In genomic region chr9:133589454-133590227, GRCh38 we compare ENCODE assay signal across 8 cellular contexts. TPM values are rescaled to one million over a fixed set of nuclear protein-coding genes. Genes with fewer than 3 reads are reported as not detected.
A peak's percentile ranks its signal among the peaks of the same experiment; 100 is the strongest.
DNase-seq lines count a peak whose midpoint lies in the region; ATAC-seq, FAIRE-seq and TF ChIP-seq lines count a peak whose summit lies in the region.

No MANE protein-coding gene starts in this region.

- no peaks in the 10 kb centered on the region for H3K9me3 ChIP-seq in HepG2 (ENCODE audit: low read length)

- TF ChIP-seq RAD21 in HepG2 (CRISPR knock-in tag; IDR thresholded peaks at IDR 0.05) = peak; percentile 41

- H3K27ac Mint-ChIP-seq in HFFc6 = no peak overlapping the region
- H3K27ac Mint-ChIP-seq in activated T-cell treated with anti-CD3 and anti-CD28 coated beads, Interleukin-2, amount 50 U/mL, for 24 hours = no peak overlapping the region

- peaks cover 14 to 71% of the 10 kb centered on the region in 2 experiments for H3K27me3 ChIP-seq in HepG2 (ENCODE audit: control insufficient read depth in 1 of 2, insufficient read depth in 2 of 2, low read length in 2 of 2)

- no peak overlapping the region for H3K4me2 ChIP-seq in HepG2 (ENCODE audit: low read depth, low read length)

- DNase-seq in 8988T (peak; percentile 52), HFFc6 (no peak), HepG2 (ENCODE audit: low spot score) (no peak), ACHN (no peak), GF-D8 (lab: John Stamatoyannopoulos, UW) (no peak), SKM-1 treated with dmso at 0.1 percent for 144 hours (lab: John Stamatoyannopoulos, UW; ENCODE audit: unreplicated experiment) (no peak)
- peak; percentile 64 for DNase-seq in activated T-cell treated with anti-CD3 and anti-CD28 coated beads, Interleukin-2, amount 50 U/mL, for 24 hours

- TF ChIP-seq EP300 in HepG2 (IDR thresholded peaks at IDR 0.05; ENCODE audit: low read depth in 2 of 2, low read length in 2 of 2) (no peak), HepG2 (CRISPR knock-in tag; IDR thresholded peaks at IDR 0.05; ENCODE audit: borderline replicate concordance) (no peak)

- no peak overlapping the region for H2AFZ ChIP-seq in HepG2 (ENCODE audit: low read length)

- 66% methylated on average over 4 of the region's 19 CpGs for WGBS in HepG2 (ENCODE audit: low lambda C conversion rate)

- H3K27me3 Mint-ChIP-seq in HFFc6 (ENCODE audit: insufficient read depth) = peaks cover 16% of the 10 kb centered on the region
- peaks cover 22% of the 10 kb centered on the region for H3K27me3 Mint-ChIP-seq in activated T-cell treated with anti-CD3 and anti-CD28 coated beads, Interleukin-2, amount 50 U/mL, for 24 hours

- in situ Hi-C loops in HepG2 (cut with HindIII; ENCODE audit: extremely low pct_ligation_motif_present, low pct_unique_long_range_greater_than_20kb) (no loop called here), ACHN (cut with HindIII; ENCODE audit: low pct_ligation_motif_present, low pct_unique_long_range_greater_than_20kb, low sequenced_read_pairs) (no loop called here)

- POLR2A ChIA-PET in HepG2 (lab: Yijun Ruan, JAX) = no interaction called here

- no peak for TF ChIP-seq POLR2A in HepG2 (IDR thresholded peaks at IDR 0.05; ENCODE audit: insufficient read depth in 1 of 2, low read depth in 2 of 2, low read length in 2 of 2)

- BruUV-seq in HepG2 (replicated peaks; lab: Mats Ljungman, UMichigan) = no TSS peak

- no peak for ATAC-seq in HepG2
- ATAC-seq in HG03108 (IDR thresholded peaks at IDR 0.05; ENCODE audit: unreplicated experiment) = no peak

- no peak overlapping the region for H3K27ac ChIP-seq in HepG2 (ENCODE audit: extremely low read length, insufficient read depth, low read length)

- no peak for FAIRE-seq in HepG2 (lab: Jason Lieb, UNC)

- H3K9me3 Mint-ChIP-seq in HFFc6 = peaks cover 5% of the 10 kb centered on the region
- H3K9me3 Mint-ChIP-seq in activated T-cell treated with anti-CD3 and anti-CD28 coated beads, Interleukin-2, amount 50 U/mL, for 24 hours = peaks cover 3% of the 10 kb centered on the region

- H3K4me3 ChIP-seq in HepG2 (replicated peaks in 1 of 3; ENCODE audit: insufficient read depth in 1 of 3, low read depth in 2 of 3, low read length in 3 of 3) = no peak overlapping the region

- TF ChIP-seq CTCF in HFFc6 (IDR thresholded peaks at IDR 0.05) = peak; percentile 75
- peak; percentile 75 for TF ChIP-seq CTCF in HepG2 (CRISPR knock-in tag; IDR thresholded peaks at IDR 0.05)

- H3K4me3 Mint-ChIP-seq in HFFc6 = no peak overlapping the region
- H3K4me3 Mint-ChIP-seq in activated T-cell treated with anti-CD3 and anti-CD28 coated beads, Interleukin-2, amount 50 U/mL, for 24 hours = no peak overlapping the region

- 0 out of 2 replicates have a peak, but pooled peaks cover under 1% of the 10 kb centered on the region for H3K4me1 Mint-ChIP-seq in HFFc6 (ENCODE audit: low read depth)
- H3K4me1 Mint-ChIP-seq in activated T-cell treated with anti-CD3 and anti-CD28 coated beads, Interleukin-2, amount 50 U/mL, for 24 hours (ENCODE audit: low read depth) = no peaks in the 10 kb centered on the region

- CTCF ChIA-PET in HepG2 (lab: Yijun Ruan, JAX; ENCODE audit: low intra/inter-chr PET ratio, low total read pairs) = no interaction called here

- no peaks in the 10 kb centered on the region for H3K4me1 ChIP-seq in HepG2 (ENCODE audit: insufficient read depth, low read length)

- H3K36me3 ChIP-seq in HepG2 (replicated peaks in 1 of 2; ENCODE audit: control insufficient read depth in 1 of 2, insufficient read depth in 2 of 2, low read length in 2 of 2) = no peaks in the 10 kb centered on the region

- no peak overlapping the region for H3K9ac ChIP-seq in HepG2 (ENCODE audit: insufficient read depth, low read depth, low read length)

- no peaks in the 10 kb centered on the region for H3K79me2 ChIP-seq in HepG2 (ENCODE audit: insufficient read depth, low read length)

- no peaks in the 10 kb centered on the region for H4K20me1 ChIP-seq in HepG2 (ENCODE audit: insufficient read depth, low read length)

- intact Hi-C loops in HepG2 (cut with micrococcal nuclease; ENCODE audit: unreplicated experiment) = loop anchor here (5.0 kb wide), 1 partner anchor 138 kb away; no protein-coding TSS in a partner anchor

- H3K36me3 Mint-ChIP-seq in HFFc6 (ENCODE audit: low read depth) = no peaks in the 10 kb centered on the region; the same call in 1 of the 2 replicates
- H3K36me3 Mint-ChIP-seq in activated T-cell treated with anti-CD3 and anti-CD28 coated beads, Interleukin-2, amount 50 U/mL, for 24 hours (ENCODE audit: low read depth) = no peaks in the 10 kb centered on the region

RNA-seq across cellular contexts. Expression of gene FAM163B, which starts 19.5 kb away (rescaled TPM):
- not detected for total RNA-seq in HFFc6 (2021; fragmentation: NEBNext Ultra II Directional; extraction: Animal tissue kit (Norgen Biotek cat#: 25700))
- not detected in 2 replicates for total RNA-seq in HepG2 (2016; rRNA removed; fragmentation: Illumina TruSeq; extraction: Trizol)
- total RNA-seq in HepG2 (2016; cell fraction: cytosol; rRNA removed; fragmentation: Illumina TruSeq; extraction: Trizol; ENCODE audit: low read depth) = not detected in 2 replicates
- not detected in 2 replicates for total RNA-seq in HepG2 (2016; cell fraction: insoluble cytoplasmic fraction; rRNA removed; fragmentation: Illumina TruSeq; extraction: Trizol)
- not detected in 2 replicates for total RNA-seq in HepG2 (2016; cell fraction: membrane; rRNA removed; fragmentation: Illumina TruSeq; extraction: Trizol)
- not detected in 2 replicates for total RNA-seq in HepG2 (2016; cell fraction: nucleus; rRNA removed; fragmentation: Illumina TruSeq; extraction: Trizol)
- polyA plus RNA-seq in HepG2 (2011; rRNA removed) = not detected in 2 replicates
- not detected in 2 replicates for polyA plus RNA-seq in HepG2 (2011; cell fraction: cytosol; rRNA removed)
- not detected in 2 replicates for polyA plus RNA-seq in HepG2 (2011; cell fraction: nucleus; rRNA removed)
- not detected in 2 replicates for polyA plus RNA-seq in HepG2 (2012)
- polyA plus RNA-seq in HepG2 (2016; cell fraction: cytosol; fragmentation: Illumina TruSeq; extraction: Trizol; ENCODE audit: low read depth) = not detected in 2 replicates
- not detected in 2 replicates for polyA plus RNA-seq in HepG2 (2016; cell fraction: insoluble cytoplasmic fraction; fragmentation: Illumina TruSeq; extraction: Trizol; ENCODE audit: low read depth)
- polyA plus RNA-seq in HepG2 (2016; cell fraction: membrane; fragmentation: Illumina TruSeq; extraction: Trizol; ENCODE audit: low read depth) = not detected in 2 replicates
- polyA plus RNA-seq in HepG2 (2016; cell fraction: nucleus; fragmentation: Illumina TruSeq; extraction: Trizol; ENCODE audit: insufficient read depth, low read depth) = not detected in 2 replicates
- polyA minus RNA-seq in HepG2 (2011; rRNA and poly(A)+ RNA removed; ENCODE audit: low replicate concordance) = not detected in 2 replicates
- polyA minus RNA-seq in HepG2 (2011; cell fraction: cytosol; rRNA and poly(A)+ RNA removed) = not detected in 2 replicates
- polyA minus RNA-seq in HepG2 (2011; cell fraction: nucleus; rRNA and poly(A)+ RNA removed) = not detected in 2 replicates

RNA-seq across cellular contexts. Expression of gene DBH, which starts 46.5 kb away (rescaled TPM):
- total RNA-seq in HFFc6 (2021; fragmentation: NEBNext Ultra II Directional; extraction: Animal tissue kit (Norgen Biotek cat#: 25700)) = not detected
- not detected in 2 replicates for total RNA-seq in HepG2 (2016; rRNA removed; fragmentation: Illumina TruSeq; extraction: Trizol)
- not detected in 2 replicates for total RNA-seq in HepG2 (2016; cell fraction: cytosol; rRNA removed; fragmentation: Illumina TruSeq; extraction: Trizol; ENCODE audit: low read depth)
- not detected in 2 replicates for total RNA-seq in HepG2 (2016; cell fraction: insoluble cytoplasmic fraction; rRNA removed; fragmentation: Illumina TruSeq; extraction: Trizol)
- total RNA-seq in HepG2 (2016; cell fraction: membrane; rRNA removed; fragmentation: Illumina TruSeq; extraction: Trizol) = not detected in 2 replicates
- not detected in 2 replicates for total RNA-seq in HepG2 (2016; cell fraction: nucleus; rRNA removed; fragmentation: Illumina TruSeq; extraction: Trizol)
- polyA plus RNA-seq in HepG2 (2011; rRNA removed) = not detected in 2 replicates
- not detected in 2 replicates for polyA plus RNA-seq in HepG2 (2011; cell fraction: cytosol; rRNA removed)
- polyA plus RNA-seq in HepG2 (2011; cell fraction: nucleus; rRNA removed) = not detected in 2 replicates
- polyA plus RNA-seq in HepG2 (2012) = 1.5 and 1.6 TPM in 2 replicates
- polyA plus RNA-seq in HepG2 (2016; cell fraction: cytosol; fragmentation: Illumina TruSeq; extraction: Trizol; ENCODE audit: low read depth) = not detected in 2 replicates
- polyA plus RNA-seq in HepG2 (2016; cell fraction: insoluble cytoplasmic fraction; fragmentation: Illumina TruSeq; extraction: Trizol; ENCODE audit: low read depth) = not detected in 2 replicates
- not detected in 2 replicates for polyA plus RNA-seq in HepG2 (2016; cell fraction: membrane; fragmentation: Illumina TruSeq; extraction: Trizol; ENCODE audit: low read depth)
- polyA plus RNA-seq in HepG2 (2016; cell fraction: nucleus; fragmentation: Illumina TruSeq; extraction: Trizol; ENCODE audit: insufficient read depth, low read depth) = not detected in 2 replicates
- polyA minus RNA-seq in HepG2 (2011; rRNA and poly(A)+ RNA removed; ENCODE audit: low replicate concordance) = not detected in 2 replicates
- not detected in 2 replicates for polyA minus RNA-seq in HepG2 (2011; cell fraction: cytosol; rRNA and poly(A)+ RNA removed)
- not detected in 2 replicates for polyA minus RNA-seq in HepG2 (2011; cell fraction: nucleus; rRNA and poly(A)+ RNA removed)

RNA-seq across cellular contexts. Expression of gene ADAMTSL2, which starts 55.1 kb away (rescaled TPM):
- total RNA-seq in HFFc6 (2021; fragmentation: NEBNext Ultra II Directional; extraction: Animal tissue kit (Norgen Biotek cat#: 25700)) = under 1 TPM in 3 of 6 experiments, not detected in 3; 0.05 to 0.07 (median 0.06) TPM
- total RNA-seq in HepG2 (2016; rRNA removed; fragmentation: Illumina TruSeq; extraction: Trizol) = 1.0 and 3.8 TPM in 2 replicates
- 0.35 and 0.61 TPM in 2 replicates for total RNA-seq in HepG2 (2016; cell fraction: cytosol; rRNA removed; fragmentation: Illumina TruSeq; extraction: Trizol; ENCODE audit: low read depth)
- total RNA-seq in HepG2 (2016; cell fraction: insoluble cytoplasmic fraction; rRNA removed; fragmentation: Illumina TruSeq; extraction: Trizol) = 0.86 and 3.7 TPM in 2 replicates
- 0.99 and 1.1 TPM in 2 replicates for total RNA-seq in HepG2 (2016; cell fraction: membrane; rRNA removed; fragmentation: Illumina TruSeq; extraction: Trizol)
- 3.9 and 4.8 TPM in 2 replicates for total RNA-seq in HepG2 (2016; cell fraction: nucleus; rRNA removed; fragmentation: Illumina TruSeq; extraction: Trizol)
- polyA plus RNA-seq in HepG2 (2011; rRNA removed) = 1.8 and 1.9 TPM in 2 replicates
- 1.2 and 1.7 TPM in 2 replicates for polyA plus RNA-seq in HepG2 (2011; cell fraction: cytosol; rRNA removed)
- 4.8 and 6.6 TPM in 2 replicates for polyA plus RNA-seq in HepG2 (2011; cell fraction: nucleus; rRNA removed)
- 0.43 and 1.1 TPM in 2 replicates for polyA plus RNA-seq in HepG2 (2012)
- polyA plus RNA-seq in HepG2 (2016; cell fraction: cytosol; fragmentation: Illumina TruSeq; extraction: Trizol; ENCODE audit: low read depth) = 0.33 and 0.43 TPM in 2 replicates
- polyA plus RNA-seq in HepG2 (2016; cell fraction: insoluble cytoplasmic fraction; fragmentation: Illumina TruSeq; extraction: Trizol; ENCODE audit: low read depth) = 0.77 and 1.1 TPM in 2 replicates
- polyA plus RNA-seq in HepG2 (2016; cell fraction: membrane; fragmentation: Illumina TruSeq; extraction: Trizol; ENCODE audit: low read depth) = 0.61 and 0.78 TPM in 2 replicates
- 6.6 and 7.1 TPM in 2 replicates for polyA plus RNA-seq in HepG2 (2016; cell fraction: nucleus; fragmentation: Illumina TruSeq; extraction: Trizol; ENCODE audit: insufficient read depth, low read depth)
- 4.1 TPM in 1 of 2 replicates, not detected in the other for polyA minus RNA-seq in HepG2 (2011; rRNA and poly(A)+ RNA removed; ENCODE audit: low replicate concordance)
- polyA minus RNA-seq in HepG2 (2011; cell fraction: cytosol; rRNA and poly(A)+ RNA removed) = 0.70 and 1.3 TPM in 2 replicates
- polyA minus RNA-seq in HepG2 (2011; cell fraction: nucleus; rRNA and poly(A)+ RNA removed) = 0.87 and 1.2 TPM in 2 replicates

Comparison
In these comparisons a context has a peak if more than half of its experiments do, and no peak if none do; other contexts are left out.
1. DNase-seq: peak in 8988T (single experiment) and activated T-cell treated with anti-CD3 and anti-CD28 coated beads, Interleukin-2, amount 50 U/mL, for 24 hours (single experiment); none in HFFc6 (single experiment), HepG2 (single experiment), ACHN (single experiment), GF-D8 (single experiment) and SKM-1 treated with dmso at 0.1 percent for 144 hours (single experiment).